8 cellular contexts compared by ENCODE assay signal in the genomic region with DNA sequence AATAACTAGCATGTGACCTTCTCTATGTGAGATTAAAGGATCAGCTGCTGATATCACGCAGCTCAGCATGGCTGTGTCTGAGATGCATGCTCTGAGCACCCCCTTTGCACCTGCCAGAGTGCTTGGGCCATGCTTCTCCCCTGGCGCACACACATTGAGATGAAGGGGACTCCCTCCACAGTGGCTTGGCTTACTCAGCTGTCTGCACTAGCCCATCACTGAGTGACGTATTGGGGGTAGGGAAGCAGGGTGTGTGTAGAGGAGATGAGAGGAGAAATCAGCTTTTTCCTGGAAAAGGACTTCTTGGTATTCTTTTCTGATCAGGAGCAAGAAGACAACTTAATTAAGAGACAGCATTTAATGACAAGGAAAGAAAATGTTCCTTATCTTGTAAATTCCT.
"Had no signal": no experiment of that assay in that cellular context is flagged by ENCODE, and none has a peak within 500 bp of the region (broad histone marks: within the 10 kb centered on the region; RNA-seq: fewer than 3 reads in every experiment).

No MANE protein-coding gene starts in this region.

- ATAC-seq: GM23338, K562 had no signal

- DNase-seq: H9, HCEC 1CT, KG1 had no signal

- H3K4me2 ChIP-seq: GM23338 had no signal

- FAIRE-seq: H1, H54, HTR-8/SVneo, K562 had no signal

- H3K4me3 Mint-ChIP-seq: GM23338, H9 had no signal

- H3K4me3 ChIP-seq: GM23338, K562 had no signal

- H3K27ac Mint-ChIP-seq: GM23338, H9 had no signal
